In genomic region chr22:39151329-39151975, GRCh38 we compare ENCODE assay signal across 1 cellular context.
A peak's percentile ranks its signal among the peaks of the same experiment; 100 is the strongest.
TF ChIP-seq lines count a peak whose summit lies in the region.

No MANE protein-coding gene starts in this region.

TF ChIP-seq in H1, 55 proteins besides CTCF, POLR2A, EP300 and RAD21:
- TF ChIP-seq KDM1A (IDR thresholded peaks at IDR 0.05; ENCODE audit: borderline replicate concordance, low read length): peak; percentile 91
- no peak for TF ChIP-seq ASH2L (IDR thresholded peaks at IDR 0.05; ENCODE audit: low read length)
- no peak for TF ChIP-seq NANOG (IDR thresholded peaks at IDR 0.05; ENCODE audit: insufficient read depth, low read depth, low read length, poor library complexity, severe bottlenecking)
- TF ChIP-seq TAF1 (IDR thresholded peaks at IDR 0.05; ENCODE audit: low read depth, low read length): no peak
- TF ChIP-seq BRCA1 (IDR thresholded peaks at IDR 0.05; ENCODE audit: low read depth, low read length): no peak
- no peak for TF ChIP-seq RFX5 (IDR thresholded peaks at IDR 0.05; ENCODE audit: borderline replicate concordance, low read depth, low read length)
